9 cellular contexts compared by ENCODE assay signal in genomic region chr17:81866440-81867122, GRCh38. TPM values are rescaled to one million over a fixed set of nuclear protein-coding genes. Genes with fewer than 3 reads are reported as not detected.
DNase-seq lines count a peak whose midpoint lies in the region; ATAC-seq and TF ChIP-seq lines count a peak whose summit lies in the region.
"Had no signal": no experiment of that assay in that cellular context is flagged by ENCODE, and none has a peak within 500 bp of the region (broad histone marks: within the 10 kb centered on the region; RNA-seq: fewer than 3 reads in every experiment).

No MANE protein-coding gene starts in this region.

- no peaks in the 10 kb centered on the region for H3K27me3 ChIP-seq in Karpas-422 (ENCODE audit: low read length)
- H3K27me3 ChIP-seq in naive thymus-derived CD4-positive, alpha-beta T cell (ENCODE audit: control insufficient read depth in 2 of 2, insufficient read depth in 2 of 2, low read length in 2 of 2), result no peaks in the 10 kb centered on the region
- no peaks in the 10 kb centered on the region for H3K27me3 ChIP-seq in MG63

- H3K9me3 ChIP-seq in Karpas-422 (ENCODE audit: low read length) (no peaks in the 10 kb centered on the region), MG63 (no peaks in the 10 kb centered on the region)
- H3K9me3 ChIP-seq in naive thymus-derived CD4-positive, alpha-beta T cell (ENCODE audit: control insufficient read depth in 2 of 3, low read length in 3 of 3), result no peaks in the 10 kb centered on the region

- intact Hi-C loops in naive thymus-derived CD4-positive, alpha-beta T cell (cut with micrococcal nuclease), result loop anchor here in 1 of 2 donors (10.0 kb wide), 2 partner anchors 428 to 1412 kb away; no protein-coding TSS in a partner anchor
- intact Hi-C loops in left colon (cut with DNase I, micrococcal nuclease), result no loop called here

- peaks cover 1% of the 10 kb centered on the region for H3K27me3 Mint-ChIP-seq in brain
- H3K27me3 Mint-ChIP-seq in naive thymus-derived CD4-positive, alpha-beta T cell, result no peaks in the 10 kb centered on the region

- H3K4me3 Mint-ChIP-seq in brain, result peak overlapping the region in 1 of 5 experiments; percentile 56
- H3K4me3 Mint-ChIP-seq in naive thymus-derived CD4-positive, alpha-beta T cell, result peak overlapping the region in 2 of 10 donors; percentile 6 to 34

- no peak for ATAC-seq in naive thymus-derived CD4-positive, alpha-beta T cell
- ATAC-seq in GM18517 (IDR thresholded peaks at IDR 0.05; ENCODE audit: unreplicated experiment), result no peak
- no peak for ATAC-seq in left colon
- ATAC-seq in GM21367 (IDR thresholded peaks at IDR 0.05; ENCODE audit: unreplicated experiment), result no peak

- H3K36me3 Mint-ChIP-seq in brain, result peaks cover 17% of the 10 kb centered on the region
- peaks cover 0 to 24% (median 0%) of the 10 kb centered on the region in 5 donors for H3K36me3 Mint-ChIP-seq in naive thymus-derived CD4-positive, alpha-beta T cell

- H3K4me1 ChIP-seq in Karpas-422 (ENCODE audit: low read length), result peaks cover 52% of the 10 kb centered on the region
- H3K4me1 ChIP-seq in naive thymus-derived CD4-positive, alpha-beta T cell (ENCODE audit: control insufficient read depth in 2 of 2, insufficient read depth in 2 of 2, low read length in 2 of 2), result peaks cover 21% of the 10 kb centered on the region in 2 donors

- H3K79me2 ChIP-seq in Karpas-422 (ENCODE audit: low read length), result peaks cover 38% of the 10 kb centered on the region

- peaks cover 0 to 4% (median 0%) of the 10 kb centered on the region in 5 experiments for H3K9me3 Mint-ChIP-seq in brain
- H3K9me3 Mint-ChIP-seq in naive thymus-derived CD4-positive, alpha-beta T cell, result peaks cover 0 to 4% (median 0%) of the 10 kb centered on the region in 11 donors

- POLR2A ChIA-PET in naive thymus-derived CD4-positive, alpha-beta T cell (lab: Charles Lee), result interaction anchor here (0.8 to 1.3 kb wide), 7 partner anchors 20 to 201 kb away, joined by 3 to 5 read pairs (median 3); partner anchors contain the start of gene MRPL12

- H3K4me2 ChIP-seq in Karpas-422 (ENCODE audit: low read depth, low read length, poor library complexity, severe bottlenecking), result no peak overlapping the region

- H4K20me1 ChIP-seq in Karpas-422 (ENCODE audit: insufficient read depth, low read depth, low read length), result peaks cover 17% of the 10 kb centered on the region; the same call in 1 of the 2 replicates

- H3K4me3 ChIP-seq in Karpas-422 (ENCODE audit: low read length), result no peak overlapping the region
- H3K4me3 ChIP-seq in naive thymus-derived CD4-positive, alpha-beta T cell (ENCODE audit: low read length), result no peak overlapping the region
- H3K4me3 ChIP-seq in MG63, result no peak overlapping the region

- no peaks in the 10 kb centered on the region for H3K9me2 ChIP-seq in Karpas-422 (replicated peaks; ENCODE audit: insufficient read depth, low read length)

- peak overlapping the region; percentile 53 for H3K27ac ChIP-seq in Karpas-422 (ENCODE audit: low read length)
- H3K27ac ChIP-seq in naive thymus-derived CD4-positive, alpha-beta T cell (ENCODE audit: low read depth, low read length), result peak overlapping the region; percentile 14

- CTCF ChIA-PET in naive thymus-derived CD4-positive, alpha-beta T cell (lab: Charles Lee), result no interaction called here

- no peak for TF ChIP-seq CTCF in brain (conservative IDR thresholded peaks at IDR 0.05)

- DNase-seq in COLO668 (lab: John Stamatoyannopoulos, UW; ENCODE audit: unreplicated experiment), result peak; percentile 13
- no peak for DNase-seq in Karpas-422
- peak in 3 of 9 donors; percentile 9 to 19 (median 14) for DNase-seq in naive thymus-derived CD4-positive, alpha-beta T cell
- DNase-seq in left colon, result no peak
- DNase-seq in MG63, result no peak
- DNase-seq: hypothalamus had no signal

- H3K4me1 Mint-ChIP-seq in brain, result peaks cover 52% of the 10 kb centered on the region
- peaks cover 17 to 47% (median 37%) of the 10 kb centered on the region in 7 donors for H3K4me1 Mint-ChIP-seq in naive thymus-derived CD4-positive, alpha-beta T cell

- 0 out of 2 replicates have a peak overlapping the region, but pooled peaks have one; percentile 14 for H3K9ac ChIP-seq in Karpas-422 (ENCODE audit: low read length)

- H3K27ac Mint-ChIP-seq in brain, result peak overlapping the region in 3 of 5 experiments; percentile 41 to 94 (median 58)
- peak overlapping the region; percentile 39 to 83 (median 66) for H3K27ac Mint-ChIP-seq in naive thymus-derived CD4-positive, alpha-beta T cell

- no peak overlapping the region for H2AFZ ChIP-seq in Karpas-422 (ENCODE audit: low read length)

- H3K36me3 ChIP-seq in Karpas-422 (ENCODE audit: insufficient read depth, low read length) (peaks cover 18% of the 10 kb centered on the region; the same call in 1 of the 2 replicates), MG63 (peaks cover 80% of the 10 kb centered on the region)
- peaks cover 8 to 33% (median 12%) of the 10 kb centered on the region in 3 experiments for H3K36me3 ChIP-seq in naive thymus-derived CD4-positive, alpha-beta T cell (ENCODE audit: control insufficient read depth in 2 of 3, insufficient read depth in 3 of 3, low read length in 3 of 3)

RNA-seq across cellular contexts. Expression of gene ARHGDIA, which starts 4.6 kb away (rescaled TPM):
- total RNA-seq in Karpas-422 (2014; rRNA removed; shearing (Covaris generic); ENCODE audit: low replicate concordance), result 68.5 and 119 TPM in 2 replicates
- polyA plus RNA-seq in brain (ENCODE audit: insufficient read depth, low read depth, low replicate concordance), result 480 TPM
- 100 to 1,000 TPM; 308 to 671 (median 465) TPM for total RNA-seq in naive thymus-derived CD4-positive, alpha-beta T cell
- 100 to 1,000 TPM in 1 of 2 donors, 10 to 100 TPM in 1; 66.5 to 140 TPM for polyA plus RNA-seq in naive thymus-derived CD4-positive, alpha-beta T cell
- 100 to 1,000 TPM; 447 to 500 TPM for total RNA-seq in left colon
- total RNA-seq in MG63 (2014; rRNA removed; shearing (Covaris generic); ENCODE audit: low replicate concordance), result 114 and 185 TPM in 2 replicates

RNA-seq across cellular contexts. Expression of gene P4HB, which starts 6.2 kb away (rescaled TPM):
- total RNA-seq in Karpas-422 (2014; rRNA removed; shearing (Covaris generic); ENCODE audit: low replicate concordance), result 175 and 263 TPM in 2 replicates
- 310 TPM for polyA plus RNA-seq in brain (ENCODE audit: insufficient read depth, low read depth, low replicate concordance)
- total RNA-seq in naive thymus-derived CD4-positive, alpha-beta T cell, result 100 to 1,000 TPM; 188 to 568 (median 304) TPM
- 100 to 1,000 TPM; 161 to 224 TPM for polyA plus RNA-seq in naive thymus-derived CD4-positive, alpha-beta T cell
- total RNA-seq in left colon, result 100 to 1,000 TPM; 560 to 669 TPM
- total RNA-seq in MG63 (2014; rRNA removed; shearing (Covaris generic); ENCODE audit: low replicate concordance), result 531 and 798 TPM in 2 replicates

RNA-seq across cellular contexts. Expression of gene ALYREF, which starts 24.8 kb away (rescaled TPM):
- total RNA-seq in Karpas-422 (2014; rRNA removed; shearing (Covaris generic); ENCODE audit: low replicate concordance), result 70.1 and 191 TPM in 2 replicates
- polyA plus RNA-seq in brain (ENCODE audit: insufficient read depth, low read depth, low replicate concordance), result 118 TPM
- 100 to 1,000 TPM in 1 of 5 experiments, 10 to 100 TPM in 4; 38.3 to 159 (median 83.2) TPM for total RNA-seq in naive thymus-derived CD4-positive, alpha-beta T cell
- 10 to 100 TPM; 28.5 to 31.5 TPM for polyA plus RNA-seq in naive thymus-derived CD4-positive, alpha-beta T cell
- total RNA-seq in left colon, result 10 to 100 TPM; 43.9 to 69.8 TPM
- 313 and 425 TPM in 2 replicates for total RNA-seq in MG63 (2014; rRNA removed; shearing (Covaris generic); ENCODE audit: low replicate concordance)

RNA-seq across cellular contexts. Expression of gene ANAPC11, which starts 24.9 kb away (rescaled TPM):
- total RNA-seq in Karpas-422 (2014; rRNA removed; shearing (Covaris generic); ENCODE audit: low replicate concordance), result 87.1 and 132 TPM in 2 replicates
- polyA plus RNA-seq in brain (ENCODE audit: insufficient read depth, low read depth, low replicate concordance), result 219 TPM
- total RNA-seq in naive thymus-derived CD4-positive, alpha-beta T cell, result 100 to 1,000 TPM in 1 of 5 experiments, 10 to 100 TPM in 4; 30.8 to 106 (median 40.5) TPM
- polyA plus RNA-seq in naive thymus-derived CD4-positive, alpha-beta T cell, result 100 to 1,000 TPM; 245 to 278 TPM
- total RNA-seq in left colon, result 10 to 100 TPM; 83.6 to 88.6 TPM
- total RNA-seq in MG63 (2014; rRNA removed; shearing (Covaris generic); ENCODE audit: low replicate concordance), result 161 and 303 TPM in 2 replicates

RNA-seq across cellular contexts. Expression of gene PPP1R27, which starts 31.7 kb away (rescaled TPM):
- 0.25 TPM in 1 of 2 replicates, not detected in the other for total RNA-seq in Karpas-422 (2014; rRNA removed; shearing (Covaris generic); ENCODE audit: low replicate concordance)
- polyA plus RNA-seq in brain (ENCODE audit: insufficient read depth, low read depth, low replicate concordance), result not detected
- total RNA-seq in naive thymus-derived CD4-positive, alpha-beta T cell, result not detected
- under 1 TPM in 1 of 2 donors, not detected in 1; 0.13 TPM for polyA plus RNA-seq in naive thymus-derived CD4-positive, alpha-beta T cell
- total RNA-seq in left colon, result not detected
- total RNA-seq in MG63 (2014; rRNA removed; shearing (Covaris generic); ENCODE audit: low replicate concordance), result not detected in 2 replicates
